In genomic region chr17:42067371-42068180, GRCh38 we compare ENCODE assay signal across 1 cellular context.
A peak's percentile ranks its signal among the peaks of the same experiment; 100 is the strongest.
TF ChIP-seq lines count a peak whose summit lies in the region.

No MANE protein-coding gene starts in this region.

TF ChIP-seq in K562, 482 proteins besides CTCF, POLR2A, EP300 and RAD21 (continued from another document and continues in another):
- TF ChIP-seq TSHZ1 (CRISPR knock-in tag; IDR thresholded peaks at IDR 0.05) = no peak
- no peak for TF ChIP-seq ZBTB34 (CRISPR knock-in tag; IDR thresholded peaks at IDR 0.05)
- no peak for TF ChIP-seq NR1H2 (CRISPR knock-in tag; IDR thresholded peaks at IDR 0.05)
- TF ChIP-seq UBTF (IDR thresholded peaks at IDR 0.05; ENCODE audit: borderline replicate concordance in 1 of 2, low read depth in 2 of 2, low read length in 2 of 2) = no peak
- TF ChIP-seq SMAD4 (CRISPR knock-in tag; conservative IDR thresholded peaks at IDR 0.05) = no peak
- no peak for TF ChIP-seq MBD1 (CRISPR knock-in tag; IDR thresholded peaks at IDR 0.05)
- no peak for TF ChIP-seq SIN3A (IDR thresholded peaks at IDR 0.05; ENCODE audit: borderline replicate concordance in 2 of 2, control insufficient read depth in 1 of 2, low read depth in 2 of 2, low read length in 2 of 2)
- TF ChIP-seq THRB (CRISPR knock-in tag; conservative IDR thresholded peaks at IDR 0.05) = no peak
- no peak for TF ChIP-seq TRIM28 (IDR thresholded peaks at IDR 0.05)
- TF ChIP-seq ZNF551 (CRISPR knock-in tag; IDR thresholded peaks at IDR 0.05) = no peak
- no peak for TF ChIP-seq ZC3H4 (CRISPR knock-in tag; IDR thresholded peaks at IDR 0.05; ENCODE audit: borderline replicate concordance)
- no peak for TF ChIP-seq DACH1 (IDR thresholded peaks at IDR 0.05; ENCODE audit: partially characterized antibody)
- no peak for TF ChIP-seq KLF1 (tag; IDR thresholded peaks at IDR 0.05)
- TF ChIP-seq ETV6 (IDR thresholded peaks at IDR 0.05; ENCODE audit: borderline replicate concordance in 1 of 2, low read depth in 2 of 2, low read length in 1 of 2) = no peak
- no peak for TF ChIP-seq ETV6 (CRISPR knock-in tag; IDR thresholded peaks at IDR 0.05; ENCODE audit: borderline replicate concordance)
- TF ChIP-seq ZNF175 (CRISPR knock-in tag; IDR thresholded peaks at IDR 0.05; ENCODE audit: low read depth) = no peak
- no peak for TF ChIP-seq FOXK2 (conservative IDR thresholded peaks at IDR 0.05 in 1 of 2, IDR thresholded peaks at IDR 0.05 in 1 of 2; ENCODE audit: low read depth in 2 of 2)
- no peak for TF ChIP-seq ZNF316 (IDR thresholded peaks at IDR 0.05)
- TF ChIP-seq THAP7 (CRISPR knock-in tag; IDR thresholded peaks at IDR 0.05) = no peak
- TF ChIP-seq DLX4 (CRISPR knock-in tag; IDR thresholded peaks at IDR 0.05) = no peak
- no peak for TF ChIP-seq CREB3 (tag; conservative IDR thresholded peaks at IDR 0.05; ENCODE audit: low read depth)
- no peak for TF ChIP-seq GTF2E2 (tag; IDR thresholded peaks at IDR 0.05)
- TF ChIP-seq ZNF699 (CRISPR knock-in tag; IDR thresholded peaks at IDR 0.05; ENCODE audit: insufficient replicate concordance) = no peak
- no peak for TF ChIP-seq HCFC1 (IDR thresholded peaks at IDR 0.05; ENCODE audit: low read depth, low read length)
- no peak for TF ChIP-seq ETS2 (tag; IDR thresholded peaks at IDR 0.05; ENCODE audit: borderline replicate concordance, poor library complexity, severe bottlenecking)
- TF ChIP-seq ZNF263 (CRISPR knock-in tag; IDR thresholded peaks at IDR 0.05; ENCODE audit: borderline replicate concordance) = no peak
- no peak for TF ChIP-seq CHAMP1 (IDR thresholded peaks at IDR 0.05)
- TF ChIP-seq NR0B1 (IDR thresholded peaks at IDR 0.05; ENCODE audit: partially characterized antibody) = no peak
- TF ChIP-seq JUND (IDR thresholded peaks at IDR 0.05; ENCODE audit: borderline replicate concordance, low read depth, low read length) = no peak
- no peak for TF ChIP-seq JUND (tag; IDR thresholded peaks at IDR 0.05; ENCODE audit: borderline replicate concordance, low read depth, low read length)
- no peak for TF ChIP-seq TCF7 (IDR thresholded peaks at IDR 0.05; ENCODE audit: borderline replicate concordance)
- no peak for TF ChIP-seq ESRRB (CRISPR knock-in tag; IDR thresholded peaks at IDR 0.05; ENCODE audit: borderline replicate concordance)
- TF ChIP-seq HNRNPK (IDR thresholded peaks at IDR 0.05; ENCODE audit: low read depth, low read length, poor library complexity, severe bottlenecking) = no peak
- TF ChIP-seq ZEB2 (IDR thresholded peaks at IDR 0.05) = no peak
- TF ChIP-seq CREM (IDR thresholded peaks at IDR 0.05; ENCODE audit: low read depth) = 0 out of 2 replicates have a peak, but pooled peaks have one; percentile 24
- TF ChIP-seq PHF21A (IDR thresholded peaks at IDR 0.05; ENCODE audit: borderline replicate concordance, low read depth) = no peak
- peak in 1 of 2 experiments; percentile 38; a peak in 1 of 4 replicates for TF ChIP-seq MAZ (CRISPR knock-in tag; conservative IDR thresholded peaks at IDR 0.05 in 1 of 2, IDR thresholded peaks at IDR 0.05 in 1 of 2)
- TF ChIP-seq SMC3 (conservative IDR thresholded peaks at IDR 0.05; ENCODE audit: insufficient read depth, low read depth, low read length) = peak; percentile 83
- TF ChIP-seq IRF2 (CRISPR knock-in tag; IDR thresholded peaks at IDR 0.05) = no peak
- TF ChIP-seq ESRRA (IDR thresholded peaks at IDR 0.05; ENCODE audit: borderline replicate concordance, low read depth) = peak; percentile 50
- no peak for TF ChIP-seq BRCA1 (IDR thresholded peaks at IDR 0.05)
- no peak for TF ChIP-seq BRCA1 (CRISPR knock-in tag; IDR thresholded peaks at IDR 0.05)
- peak; percentile 62; the same call in 1 of the 2 replicates for TF ChIP-seq CC2D1A (IDR thresholded peaks at IDR 0.05)
- no peak for TF ChIP-seq YY1 (IDR thresholded peaks at IDR 0.05; ENCODE audit: borderline replicate concordance in 1 of 3, control insufficient read depth in 1 of 3, extremely low read depth in 1 of 3, insufficient read depth in 3 of 3, insufficient read length in 1 of 3, insufficient replicate concordance in 2 of 3, low read depth in 1 of 3, low read length in 2 of 3)
- TF ChIP-seq PCBP2 (IDR thresholded peaks at IDR 0.05; ENCODE audit: low read depth, low read length, poor library complexity, severe bottlenecking) = no peak
- TF ChIP-seq MED1 (CRISPR knock-in tag; IDR thresholded peaks at IDR 0.05; ENCODE audit: borderline replicate concordance) = no peak
